9 cellular contexts compared by ENCODE assay signal in genomic region chrX:135484636-135485289, GRCh38. TPM values are rescaled to one million over a fixed set of nuclear protein-coding genes. Genes with fewer than 3 reads are reported as not detected.
A peak's percentile ranks its signal among the peaks of the same experiment; 100 is the strongest.
DNase-seq lines count a peak whose midpoint lies in the region; ATAC-seq and TF ChIP-seq lines count a peak whose summit lies in the region.
"Had no signal": no experiment of that assay in that cellular context is flagged by ENCODE, and none has a peak within 500 bp of the region (broad histone marks: within the 10 kb centered on the region; RNA-seq: fewer than 3 reads in every experiment).

No MANE protein-coding gene starts in this region.

- no peak overlapping the region for H3K18ac ChIP-seq in mesenchymal stem cell (ENCODE audit: low read depth in 1 of 2, low read length in 2 of 2)

- H3K27ac Mint-ChIP-seq in CD14-positive monocyte, result no peak overlapping the region
- H3K27ac Mint-ChIP-seq: memory B cell had no signal

- H3K9me3 Mint-ChIP-seq in CD14-positive monocyte, result no peaks in the 10 kb centered on the region
- H3K9me3 Mint-ChIP-seq: memory B cell had no signal

- no peaks in the 10 kb centered on the region for H3K36me3 Mint-ChIP-seq in CD14-positive monocyte
- H3K36me3 Mint-ChIP-seq: memory B cell had no signal

- no peak overlapping the region for H3K9ac ChIP-seq in mesenchymal stem cell (ENCODE audit: low read length)

- H3K4me3 Mint-ChIP-seq in CD14-positive monocyte, result no peak overlapping the region
- H3K4me3 Mint-ChIP-seq: memory B cell had no signal

- H2BK15ac ChIP-seq in mesenchymal stem cell (ENCODE audit: low read depth, poor library complexity, severe bottlenecking), result no peak overlapping the region

- no peak overlapping the region for H3K14ac ChIP-seq in mesenchymal stem cell (ENCODE audit: low read length in 2 of 2)

- no peak overlapping the region for H2BK12ac ChIP-seq in mesenchymal stem cell (ENCODE audit: low read length in 2 of 2)

- intact Hi-C loops in CD14-positive monocyte (cut with micrococcal nuclease), result loop anchor here (2.0 to 10.0 kb wide), 2 partner anchors 36 to 90 kb away; partner anchors contain the start of gene INTS6L (in 1 of the 2)

- H3K36me3 ChIP-seq in mesenchymal stem cell (ENCODE audit: control insufficient read depth in 1 of 2, insufficient read depth in 2 of 2, low read depth in 1 of 2, low read length in 2 of 2), result no peaks in the 10 kb centered on the region

- no peak overlapping the region for H4K91ac ChIP-seq in mesenchymal stem cell (ENCODE audit: low read length)

- no peak overlapping the region for H3K4me2 ChIP-seq in mesenchymal stem cell (ENCODE audit: low read length, poor library complexity, severe bottlenecking)

- H3K4me3 ChIP-seq in mesenchymal stem cell (ENCODE audit: insufficient read depth in 1 of 2, low read depth in 1 of 2, low read length in 2 of 2), result no peak overlapping the region

- no peak overlapping the region for H3K27ac ChIP-seq in mesenchymal stem cell (ENCODE audit: low read length, poor library complexity, severe bottlenecking)

- TF ChIP-seq CTCF in CD14-positive monocyte (IDR thresholded peaks at IDR 0.05) (peak; percentile 51), GM12873 (IDR thresholded peaks at IDR 0.05; ENCODE audit: insufficient read depth, low read depth, low read length, missing control alignments) (peak; percentile 65)

- no peak overlapping the region for H2BK5ac ChIP-seq in mesenchymal stem cell (ENCODE audit: low read depth, low read length, poor library complexity, severe bottlenecking)

- no peaks in the 10 kb centered on the region for H3K4me1 ChIP-seq in mesenchymal stem cell (ENCODE audit: control insufficient read depth, insufficient read depth, low read depth, low read length)

- ATAC-seq in HG03460 (IDR thresholded peaks at IDR 0.05; ENCODE audit: unreplicated experiment) (no peak), GM19328 (IDR thresholded peaks at IDR 0.05; ENCODE audit: unreplicated experiment) (no peak), GM18873 (IDR thresholded peaks at IDR 0.05; ENCODE audit: low FRiP score, unreplicated experiment) (no peak)

- no peak for DNase-seq in CD14-positive monocyte (ENCODE audit: low spot score)
- DNase-seq in NCI-H69 (lab: John Stamatoyannopoulos, UW), result peak; percentile 60
- DNase-seq in cerebellar cortex (ENCODE audit: low spot score), result peak; percentile 72
- peak; percentile 45 for DNase-seq in mesenchymal stem cell

- WGBS in mesenchymal stem cell, result no CpG with 5 or more reads among the region's 3 CpGs

- no peaks in the 10 kb centered on the region for H3K79me1 ChIP-seq in mesenchymal stem cell (replicated peaks; ENCODE audit: low read length, poor library complexity, severe bottlenecking)

- no peak overlapping the region for H2AFZ ChIP-seq in mesenchymal stem cell (ENCODE audit: low read depth, low read length)

- H4K8ac ChIP-seq in mesenchymal stem cell (ENCODE audit: low read length), result no peak overlapping the region

- H3K27me3 ChIP-seq in mesenchymal stem cell (ENCODE audit: control insufficient read depth in 1 of 2, insufficient read depth in 1 of 2, low read length in 2 of 2), result no peaks in the 10 kb centered on the region

- no peak overlapping the region for H3K23ac ChIP-seq in mesenchymal stem cell (ENCODE audit: low read length in 2 of 2)

- H3K27me3 Mint-ChIP-seq in CD14-positive monocyte (ENCODE audit: low read depth in 3 of 3), result peaks cover 0 to 7% (median 0%) of the 10 kb centered on the region in 3 donors
- H3K27me3 Mint-ChIP-seq: memory B cell had no signal

- no peak overlapping the region for H2AK5ac ChIP-seq in mesenchymal stem cell (ENCODE audit: low read length, severe bottlenecking)

- H3K4me1 Mint-ChIP-seq in CD14-positive monocyte, result peaks cover 4% of the 10 kb centered on the region
- H3K4me1 Mint-ChIP-seq: memory B cell had no signal

- no peak overlapping the region for H3K4ac ChIP-seq in mesenchymal stem cell (ENCODE audit: low read depth in 1 of 2, low read length in 2 of 2)

- H2BK120ac ChIP-seq in mesenchymal stem cell (ENCODE audit: low read depth, low read length), result no peak overlapping the region

- no peaks in the 10 kb centered on the region for H3K9me3 ChIP-seq in mesenchymal stem cell (ENCODE audit: control insufficient read depth, low read length)

RNA-seq across cellular contexts. Expression of gene INTS6L, which starts 35.7 kb away (rescaled TPM):
- 1 to 10 TPM; 2.7 to 3.0 TPM for polyA plus RNA-seq in CD14-positive monocyte
- polyA plus RNA-seq in mesenchymal stem cell (2013, experiment 1 of 2), result 6.3 TPM
- polyA plus RNA-seq in mesenchymal stem cell (2013, experiment 2 of 2), result 6.0 TPM
